Comparison of ENCODE assay signal across 1 cellular context in the genomic region with DNA sequence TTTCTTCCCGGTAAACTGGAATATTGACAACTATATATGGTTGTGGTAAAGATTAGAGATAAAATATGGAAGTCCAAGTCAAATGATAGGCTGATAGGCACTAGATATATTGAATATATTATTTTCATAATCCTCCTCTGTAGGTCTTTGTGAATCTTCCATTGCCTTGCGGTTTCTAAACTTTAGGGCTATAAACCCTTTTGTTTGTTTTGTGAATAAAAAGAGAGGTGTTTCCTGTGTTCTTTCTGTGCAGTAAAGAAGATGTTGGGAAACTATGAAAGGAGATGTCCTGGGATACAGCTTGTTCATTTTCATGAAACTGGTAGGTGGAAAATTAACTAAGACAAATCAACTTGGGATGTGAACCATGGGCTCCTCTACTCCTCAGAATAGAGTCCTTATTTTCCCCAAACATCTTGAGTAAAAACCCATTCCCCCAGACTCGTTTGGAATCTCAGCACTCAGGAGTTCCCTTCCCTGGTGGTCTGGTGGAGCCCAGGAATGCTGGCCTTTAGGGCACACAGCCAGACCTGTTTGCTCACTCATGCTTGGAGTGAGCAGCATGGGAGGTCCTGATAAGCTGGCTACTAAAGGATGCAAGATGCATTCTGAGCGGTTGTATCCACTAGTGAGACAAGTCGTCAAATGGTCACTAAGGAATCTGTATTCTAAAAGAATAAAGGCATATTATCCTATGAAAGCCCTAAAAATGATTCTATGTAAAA.
TF ChIP-seq lines count a peak whose summit lies in the region.

No MANE protein-coding gene starts in this region.

TF ChIP-seq in H1, 55 proteins besides CTCF, POLR2A, EP300 and RAD21:
- no peak for TF ChIP-seq BCL11A (IDR thresholded peaks at IDR 0.05; ENCODE audit: low read depth in 2 of 2, low read length in 2 of 2)
- no peak for TF ChIP-seq CHD1 (IDR thresholded peaks at IDR 0.05; ENCODE audit: low read depth, low read length)
- TF ChIP-seq CTBP2 (IDR thresholded peaks at IDR 0.05; ENCODE audit: borderline replicate concordance, insufficient read depth, insufficient read length, low read length), result no peak
- TF ChIP-seq, protein P1, sequence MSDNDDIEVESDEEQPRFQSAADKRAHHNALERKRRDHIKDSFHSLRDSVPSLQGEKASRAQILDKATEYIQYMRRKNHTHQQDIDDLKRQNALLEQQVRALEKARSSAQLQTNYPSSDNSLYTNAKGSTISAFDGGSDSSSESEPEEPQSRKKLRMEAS (IDR thresholded peaks at IDR 0.05), result no peak
- TF ChIP-seq ASH2L (IDR thresholded peaks at IDR 0.05; ENCODE audit: low read length), result no peak
- no peak for TF ChIP-seq SP2 (IDR thresholded peaks at IDR 0.05; ENCODE audit: low read length)
- 0 out of 2 replicates have a peak, but pooled peaks have one; percentile 25 for TF ChIP-seq TEAD4 (IDR thresholded peaks at IDR 0.05; ENCODE audit: low read depth, low read length)
- no peak for TF ChIP-seq PHF8 (conservative IDR thresholded peaks at IDR 0.05; ENCODE audit: low read depth, low read length)
- no peak for TF ChIP-seq TBP (IDR thresholded peaks at IDR 0.05; ENCODE audit: low read depth, low read length)
TF ChIP-seq in H1: peak in this region for 1.
